16 cellular contexts compared by ENCODE assay signal in genomic region chr1:199102239-199102638, GRCh38.
DNase-seq lines count a peak whose midpoint lies in the region; ATAC-seq and TF ChIP-seq lines count a peak whose summit lies in the region.
"Had no signal": no experiment of that assay in that cellular context is flagged by ENCODE, and none has a peak within 500 bp of the region (broad histone marks: within the 10 kb centered on the region; RNA-seq: fewer than 3 reads in every experiment).

No MANE protein-coding gene starts in this region.

- H3K9me2 ChIP-seq in MM.1S (replicated peaks; ENCODE audit: insufficient read depth, low read length) = no peaks in the 10 kb centered on the region

- H3K4me3 ChIP-seq in MM.1S (ENCODE audit: low read length) (no peak overlapping the region), lower leg skin (ENCODE audit: low read depth, poor library complexity, severe bottlenecking) (no peak overlapping the region)
- H3K4me3 ChIP-seq: ascending aorta, dorsolateral prefrontal cortex, sigmoid colon, thoracic aorta had no signal

- TF ChIP-seq CTCF in MM.1S (IDR thresholded peaks at IDR 0.05; ENCODE audit: low read length) = no peak
- no peak for TF ChIP-seq CTCF in lower leg skin (IDR thresholded peaks at IDR 0.05)

- peaks cover 9% of the 10 kb centered on the region; the same call in 1 of the 2 replicates for H3F3A ChIP-seq in MM.1S (ENCODE audit: insufficient read depth, low read length)

- peak; percentile 36 for ATAC-seq in GM18499 (IDR thresholded peaks at IDR 0.05; ENCODE audit: insufficient read depth, unreplicated experiment)
- ATAC-seq in GM19025 (IDR thresholded peaks at IDR 0.05; ENCODE audit: low read depth, unreplicated experiment) = peak; percentile 81
- ATAC-seq in HG02759 (IDR thresholded peaks at IDR 0.05; ENCODE audit: unreplicated experiment) = peak; percentile 71
- ATAC-seq in GM19452 (IDR thresholded peaks at IDR 0.05; ENCODE audit: unreplicated experiment) = no peak

- H3K27me3 ChIP-seq in MM.1S (replicated peaks; ENCODE audit: insufficient read depth, low read length) = no peaks in the 10 kb centered on the region
- H3K27me3 ChIP-seq: ascending aorta, dorsolateral prefrontal cortex, sigmoid colon had no signal

- H3K27ac ChIP-seq in MM.1S (ENCODE audit: low read length) = peak overlapping the region; percentile 29; the same call in 1 of the 2 replicates
- H3K27ac ChIP-seq: ascending aorta, dorsolateral prefrontal cortex, sigmoid colon, thoracic aorta had no signal

- no peak overlapping the region for H2AFZ ChIP-seq in MM.1S (ENCODE audit: low read length)

- H3K9ac ChIP-seq in MM.1S (ENCODE audit: low read length) = no peak overlapping the region

- no peaks in the 10 kb centered on the region for H4K20me1 ChIP-seq in MM.1S (ENCODE audit: insufficient read depth, low read length)

- WGBS in lower leg skin, 2 donors = 85 to 93% methylated on average over 3 of the region's 3 CpGs

- no peaks in the 10 kb centered on the region for H3K9me3 ChIP-seq in MM.1S (replicated peaks; ENCODE audit: insufficient read depth, low read length)
- H3K9me3 ChIP-seq: ascending aorta had no signal

- no peaks in the 10 kb centered on the region for H3K79me2 ChIP-seq in MM.1S (ENCODE audit: low read length)

- intact Hi-C loops in lower leg skin (cut with DNase I; ENCODE audit: low total_unique reads) = no loop called here

- no peaks in the 10 kb centered on the region for H3K36me3 ChIP-seq in MM.1S (replicated peaks; ENCODE audit: insufficient read depth, low read length)
- H3K36me3 ChIP-seq: ascending aorta, sigmoid colon, thoracic aorta had no signal

- H3K4me1 ChIP-seq in MM.1S (ENCODE audit: low read length) = peaks cover 20% of the 10 kb centered on the region
- H3K4me1 ChIP-seq: ascending aorta, sigmoid colon had no signal

- TF ChIP-seq POLR2A in lower leg skin (IDR thresholded peaks at IDR 0.05) = no peak

- DNase-seq in MM.1S (peak; percentile 78), lower leg skin (ENCODE audit: low spot score in 2 of 2) (no peak), GF-D8 (lab: John Stamatoyannopoulos, UW) (no peak), HUDEP-2 (lab: John Stamatoyannopoulos, UW; ENCODE audit: unreplicated experiment in 76 of 76) (no peak)
- DNase-seq: dorsolateral prefrontal cortex, foreskin fibroblast, kidney, NCI-H1048, sigmoid colon, T-helper 9 cell had no signal

- H3K4me2 ChIP-seq in MM.1S (ENCODE audit: low read depth, low read length) = no peak overlapping the region
